In genomic region chr4:2441393-2442174, GRCh38 we compare ENCODE assay signal across 8 cellular contexts. TPM values are rescaled to one million over a fixed set of nuclear protein-coding genes. Genes with fewer than 3 reads are reported as not detected.
DNase-seq lines count a peak whose midpoint lies in the region; ATAC-seq and TF ChIP-seq lines count a peak whose summit lies in the region.

No MANE protein-coding gene starts in this region.

- no peaks in the 10 kb centered on the region for H3K9me3 Mint-ChIP-seq in activated CD4-positive, alpha-beta T cell treated with anti-CD3 and anti-CD28 coated beads for 36 hours (ENCODE audit: low read depth)

- no peak for TF ChIP-seq EP300 in stomach (IDR thresholded peaks at IDR 0.05)

- H3K9me3 ChIP-seq in stomach = no peaks in the 10 kb centered on the region

- no peak overlapping the region for H3K27ac ChIP-seq in stomach

- no peaks in the 10 kb centered on the region for H3K27me3 Mint-ChIP-seq in activated CD4-positive, alpha-beta T cell treated with anti-CD3 and anti-CD28 coated beads for 36 hours

- TF ChIP-seq CTCF in stomach (IDR thresholded peaks at IDR 0.05) = peak in 5 of 7 experiments; percentile 58 to 78 (median 70)

- H3K27me3 ChIP-seq in stomach = peaks cover 0 to 5% (median 0%) of the 10 kb centered on the region in 3 donors

- no peaks in the 10 kb centered on the region for H3K36me3 Mint-ChIP-seq in activated CD4-positive, alpha-beta T cell treated with anti-CD3 and anti-CD28 coated beads for 36 hours (ENCODE audit: low read depth)

- POLR2A ChIA-PET in activated CD4-positive, alpha-beta T cell treated with anti-CD3 and anti-CD28 coated beads for 36 hours (lab: Charles Lee) = interaction anchor here (0.6 to 1.2 kb wide), 2 partner anchors 26 to 569 kb away, joined by 3 to 4 read pairs; no protein-coding TSS in a partner anchor

- H3K36me3 ChIP-seq in stomach = no peaks in the 10 kb centered on the region

- TF ChIP-seq POLR2A in stomach (IDR thresholded peaks at IDR 0.05) = no peak

- peaks cover 2% of the 10 kb centered on the region for H3K4me1 Mint-ChIP-seq in activated CD4-positive, alpha-beta T cell treated with anti-CD3 and anti-CD28 coated beads for 36 hours

- WGBS in stomach, 5 donors = 40 to 73% (median 47%) methylated on average over 4 to 14 of the region's 14 CpGs

- no peak overlapping the region for H3K4me3 ChIP-seq in stomach

- ATAC-seq in HG02759 (IDR thresholded peaks at IDR 0.05; ENCODE audit: unreplicated experiment) = peak; percentile 89
- peak; percentile 100 for ATAC-seq in activated CD4-positive, alpha-beta T cell treated with anti-CD3 and anti-CD28 coated beads for 36 hours

- no peak overlapping the region for H3K27ac Mint-ChIP-seq in activated CD4-positive, alpha-beta T cell treated with anti-CD3 and anti-CD28 coated beads for 36 hours

- CTCF ChIA-PET in activated CD4-positive, alpha-beta T cell treated with anti-CD3 and anti-CD28 coated beads for 36 hours (lab: Charles Lee) = interaction anchor here (0.6 to 2.5 kb wide), 10 partner anchors 10 to 221 kb away, joined by 3 to 18 read pairs (median 4); partner anchors contain the start of genes CFAP99 and RNF4

- H3K4me1 ChIP-seq in stomach = peaks cover 0 to 8% (median 1%) of the 10 kb centered on the region in 4 donors

- intact Hi-C loops in activated CD4-positive, alpha-beta T cell treated with anti-CD3 and anti-CD28 coated beads for 36 hours (cut with DNase I, micrococcal nuclease) = loop anchor here (1.0 to 2.0 kb wide), 4 partner anchors 21 to 221 kb away; partner anchors contain the start of genes CFAP99 (in 1 of the 2) and ZFYVE28 (in 1 of the 2)
- intact Hi-C loops in stomach (cut with DNase I; ENCODE audit: low total_unique reads) = no loop called here

- H3K4me3 Mint-ChIP-seq in activated CD4-positive, alpha-beta T cell treated with anti-CD3 and anti-CD28 coated beads for 36 hours = no peak overlapping the region

- peak; percentile 3 for DNase-seq in NCI-H2227 (lab: John Stamatoyannopoulos, UW; ENCODE audit: unreplicated experiment)
- no peak for DNase-seq in NCI-H2227 treated with DMSO at 0.1 percent for 48 hours (lab: John Stamatoyannopoulos, UW)
- peak; percentile 52 for DNase-seq in NCI-H226
- peak; percentile 91 for DNase-seq in activated CD4-positive, alpha-beta T cell treated with anti-CD3 and anti-CD28 coated beads for 36 hours
- peak; percentile 84 for DNase-seq in ecto neural progenitor cell (ENCODE audit: low spot score)
- peak; percentile 44 for DNase-seq in myocyte (ENCODE audit: low read depth)
- peak; percentile 78 for DNase-seq in stomach

RNA-seq across cellular contexts. Expression of gene CFAP99, which starts 22.8 kb away (rescaled TPM):
- total RNA-seq in activated CD4-positive, alpha-beta T cell treated with anti-CD3 and anti-CD28 coated beads for 36 hours = under 1 TPM in 1 of 2 experiments, not detected in 1; 0.05 TPM
- not detected in 2 replicates for total RNA-seq in myocyte
- polyA plus RNA-seq in myocyte (2012) = 0.06 TPM
- 1 to 10 TPM in 1 of 5 donors, under 1 TPM in 2, not detected in 2; 0.45 to 1.4 (median 0.92) TPM for total RNA-seq in stomach
- polyA plus RNA-seq in stomach = under 1 TPM in 2 of 3 donors, not detected in 1; 0.05 to 0.62 TPM

RNA-seq across cellular contexts. Expression of gene ZFYVE28, which starts 23.1 kb away (rescaled TPM):
- total RNA-seq in activated CD4-positive, alpha-beta T cell treated with anti-CD3 and anti-CD28 coated beads for 36 hours = 1 to 10 TPM; 8.7 to 9.3 TPM
- 0.86 and 1.6 TPM in 2 replicates for total RNA-seq in myocyte
- 0.96 TPM for polyA plus RNA-seq in myocyte (2012)
- 10 to 100 TPM in 3 of 5 donors, 1 to 10 TPM in 2; 5.1 to 88.8 (median 16.9) TPM for total RNA-seq in stomach
- polyA plus RNA-seq in stomach = 1 to 10 TPM; 4.9 to 6.5 (median 5.3) TPM

RNA-seq across cellular contexts. Expression of gene RNF4, which starts 27.3 kb away (rescaled TPM):
- 10 to 100 TPM; 87.5 to 94.1 TPM for total RNA-seq in activated CD4-positive, alpha-beta T cell treated with anti-CD3 and anti-CD28 coated beads for 36 hours
- total RNA-seq in myocyte = 42.0 and 56.3 TPM in 2 replicates
- 47.7 TPM for polyA plus RNA-seq in myocyte (2012)
- 10 to 100 TPM in 4 of 5 donors, 1 to 10 TPM in 1; 5.3 to 75.2 (median 42.9) TPM for total RNA-seq in stomach
- polyA plus RNA-seq in stomach = 10 to 100 TPM; 15.3 to 29.3 (median 28.8) TPM
